15 cellular contexts compared by ENCODE assay signal in the genomic region with DNA sequence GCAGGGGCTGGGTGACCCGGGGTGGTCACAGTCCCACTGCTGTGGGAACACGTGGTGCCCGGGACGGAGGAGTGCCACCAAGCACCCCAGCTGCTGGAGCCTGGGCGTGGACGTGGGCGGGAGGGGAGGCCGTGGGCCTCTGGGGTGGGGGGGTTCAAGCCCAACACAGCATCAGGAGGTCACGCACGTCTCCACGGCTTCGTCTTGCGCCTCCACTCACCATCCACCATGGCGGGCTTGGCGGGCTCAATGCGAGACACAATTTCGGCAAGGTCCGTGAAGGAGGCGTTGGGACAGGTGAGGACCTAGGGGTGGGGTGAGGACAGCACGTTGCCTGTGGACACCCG. TPM values are rescaled to one million over a fixed set of nuclear protein-coding genes. Genes with fewer than 3 reads are reported as not detected.
DNase-seq lines count a peak whose midpoint lies in the region; ATAC-seq, FAIRE-seq and TF ChIP-seq lines count a peak whose summit lies in the region.
"Had no signal": no experiment of that assay in that cellular context is flagged by ENCODE, and none has a peak within 500 bp of the region (broad histone marks: within the 10 kb centered on the region; RNA-seq: fewer than 3 reads in every experiment).

No MANE protein-coding gene starts in this region.

- peaks cover 28% of the 10 kb centered on the region for H3K4me1 Mint-ChIP-seq in activated CD4-positive, alpha-beta T cell treated with anti-CD3 and anti-CD28 coated beads, Interleukin-2, amount 10 ng/mL, durations not matched to agents 7 days and 5 days

- no peak overlapping the region for H2BK120ac ChIP-seq in IMR-90 (ENCODE audit: low read depth, low read length)

- POLR2A ChIA-PET in activated CD4-positive, alpha-beta T cell treated with anti-CD3 and anti-CD28 coated beads, Interleukin-2, amount 10 ng/mL, durations not matched to agents 7 days and 5 days (lab: Charles Lee): interaction anchor here (1.0 kb wide), 1 partner anchor 220 kb away, joined by 3 read pairs; a partner anchor contains a TSS
- POLR2A ChIA-PET in IMR-90 (lab: Charles Lee; ENCODE audit: unreplicated experiment): no interaction called here
- POLR2A ChIA-PET in K562 (lab: Yijun Ruan, JAX): no interaction called here

- H3K36me3 ChIP-seq in IMR-90 (ENCODE audit: control insufficient read depth, insufficient read depth, low read length): peaks cover 5% of the 10 kb centered on the region; the same call in 1 of the 2 replicates
- peaks cover 18% of the 10 kb centered on the region; the same call in 1 of the 3 replicates for H3K36me3 ChIP-seq in K562 (ENCODE audit: control insufficient read depth, insufficient read depth, low read length)
- no peaks in the 10 kb centered on the region for H3K36me3 ChIP-seq in pancreas
- H3K36me3 ChIP-seq in transverse colon: no peaks in the 10 kb centered on the region
- peaks cover 16% of the 10 kb centered on the region for H3K36me3 ChIP-seq in HAP-1 (replicated peaks)

- peaks cover 12% of the 10 kb centered on the region for H3K79me2 ChIP-seq in K562 (ENCODE audit: control insufficient read depth, insufficient read depth, low read length)

- no peak overlapping the region for H4K8ac ChIP-seq in IMR-90 (ENCODE audit: low read depth in 2 of 2, low read length in 2 of 2)

- H3K9ac ChIP-seq in IMR-90 (ENCODE audit: low read depth, low read length) (no peak overlapping the region), K562 (ENCODE audit: insufficient read depth in 1 of 2, low read depth in 2 of 2, low read length in 2 of 2) (peak overlapping the region; percentile 1 to 97; a peak in 2 of 4 replicates)

- H3K27ac Mint-ChIP-seq in activated CD4-positive, alpha-beta T cell treated with anti-CD3 and anti-CD28 coated beads, Interleukin-2, amount 10 ng/mL, durations not matched to agents 7 days and 5 days: peak overlapping the region; percentile 78
- H3K27ac Mint-ChIP-seq: nephron had no signal

- no peak overlapping the region for H2AK5ac ChIP-seq in IMR-90 (ENCODE audit: low read depth, low read length)

- H2BK20ac ChIP-seq in IMR-90 (ENCODE audit: low read depth, low read length): no peak overlapping the region

- no peak overlapping the region for H2BK5ac ChIP-seq in IMR-90 (ENCODE audit: low read depth, low read length, poor library complexity, severe bottlenecking)

- no peak overlapping the region for H3K14ac ChIP-seq in IMR-90 (replicated peaks; ENCODE audit: low read depth, low read length)

- H3K79me1 ChIP-seq in IMR-90 (ENCODE audit: low read depth in 1 of 2, low read length in 2 of 2): peaks cover 3 to 22% of the 10 kb centered on the region in 2 experiments; a peak in 3 of 4 replicates

- H2AK9ac ChIP-seq in IMR-90 (replicated peaks; ENCODE audit: low read depth, low read length, poor library complexity): no peak overlapping the region

- dilution Hi-C loops in IMR-90 (cut with HindIII; ENCODE audit: low sequenced_read_pairs, unreplicated experiment): no loop called here

- H2AFZ ChIP-seq in IMR-90 (replicated peaks; ENCODE audit: low read length, poor library complexity) (peak overlapping the region; percentile 49), K562 (ENCODE audit: low read depth, low read length) (peak overlapping the region; percentile 86; the same call in 1 of the 2 replicates)

- H3K27ac ChIP-seq in IMR-90 (ENCODE audit: insufficient read depth, low read length) (no peak overlapping the region), K562 (ENCODE audit: extremely low read depth, low read depth, low read length) (no peak overlapping the region), pancreas (no peak overlapping the region), transverse colon (no peak overlapping the region)
- H3K27ac ChIP-seq: gastroesophageal sphincter, tibial artery had no signal

- no peaks in the 10 kb centered on the region for H3K9me3 Mint-ChIP-seq in activated CD4-positive, alpha-beta T cell treated with anti-CD3 and anti-CD28 coated beads, Interleukin-2, amount 10 ng/mL, durations not matched to agents 7 days and 5 days
- H3K9me3 Mint-ChIP-seq: nephron had no signal

- no peak for TF ChIP-seq RAD21 in IMR-90 (IDR thresholded peaks at IDR 0.05; ENCODE audit: low read length)
- no peak for TF ChIP-seq RAD21 in K562 (CRISPR knock-in tag; conservative IDR thresholded peaks at IDR 0.05 in 1 of 2, IDR thresholded peaks at IDR 0.05 in 1 of 2)

- TF ChIP-seq CTCF in IMR-90 (conservative IDR thresholded peaks at IDR 0.05; ENCODE audit: low read depth, low read length) (no peak), K562 (IDR thresholded peaks at IDR 0.05 in 2 of 3, conservative IDR thresholded peaks at IDR 0.05 in 1 of 3; ENCODE audit: insufficient read depth in 2 of 3, low read depth in 1 of 3, low read length in 3 of 3) (no peak), pancreas (IDR thresholded peaks at IDR 0.05) (no peak), transverse colon (IDR thresholded peaks at IDR 0.05) (no peak)

- H3K4me2 ChIP-seq in IMR-90 (ENCODE audit: low read depth, low read length) (no peak overlapping the region), K562 (ENCODE audit: insufficient read depth, low read length) (peak overlapping the region; percentile 75)

- no peaks in the 10 kb centered on the region for H3K36me3 Mint-ChIP-seq in activated CD4-positive, alpha-beta T cell treated with anti-CD3 and anti-CD28 coated beads, Interleukin-2, amount 10 ng/mL, durations not matched to agents 7 days and 5 days (ENCODE audit: low read depth)

- CTCF ChIA-PET in activated CD4-positive, alpha-beta T cell treated with anti-CD3 and anti-CD28 coated beads, Interleukin-2, amount 10 ng/mL, durations not matched to agents 7 days and 5 days (lab: Charles Lee): interaction anchor here (1.0 to 1.1 kb wide), 2 partner anchors 9 to 11 kb away, joined by 3 to 5 read pairs; no protein-coding TSS in a partner anchor
- CTCF ChIA-PET in IMR-90 (lab: Yijun Ruan, JAX) (no interaction called here), K562 (lab: Yijun Ruan, JAX; ENCODE audit: low intra/inter-chr PET ratio) (no interaction called here)

- no peak overlapping the region for H4K5ac ChIP-seq in IMR-90 (ENCODE audit: low read depth, low read length)

- no peak overlapping the region for H3K4me3 ChIP-seq in IMR-90 (ENCODE audit: insufficient read depth, low read depth, low read length)
- H3K4me3 ChIP-seq in K562: no peak overlapping the region
- H3K4me3 ChIP-seq in pancreas: no peak overlapping the region
- no peak overlapping the region for H3K4me3 ChIP-seq in transverse colon
- H3K4me3 ChIP-seq in HAP-1: no peak overlapping the region
- H3K4me3 ChIP-seq: gastroesophageal sphincter, tibial artery had no signal

- H3K18ac ChIP-seq in IMR-90 (ENCODE audit: low read depth, low read length): no peak overlapping the region

- H3K9me1 ChIP-seq in IMR-90 (ENCODE audit: insufficient read depth, low read length) (no peaks in the 10 kb centered on the region), K562 (ENCODE audit: control insufficient read depth, insufficient read depth, low read length) (no peaks in the 10 kb centered on the region)

- no peaks in the 10 kb centered on the region for H3K27me3 Mint-ChIP-seq in activated CD4-positive, alpha-beta T cell treated with anti-CD3 and anti-CD28 coated beads, Interleukin-2, amount 10 ng/mL, durations not matched to agents 7 days and 5 days

- H4K20me1 ChIP-seq in IMR-90 (ENCODE audit: insufficient read depth, low read length): peaks cover 21% of the 10 kb centered on the region
- H4K20me1 ChIP-seq in K562 (replicated peaks; ENCODE audit: control insufficient read depth, insufficient read depth, low read length): no peaks in the 10 kb centered on the region

- H3K23ac ChIP-seq in IMR-90 (ENCODE audit: low read depth, low read length): no peak overlapping the region

- intact Hi-C loops in IMR-90 (cut with micrococcal nuclease): no loop called here
- intact Hi-C loops in K562 (cut with micrococcal nuclease): loop anchor here (2.0 kb wide), 1 partner anchor 32 kb away; no protein-coding TSS in a partner anchor
- intact Hi-C loops in pancreas (cut with DNase I): no loop called here
- intact Hi-C loops in transverse colon (cut with DNase I; ENCODE audit: low total_unique reads): no loop called here

- H3K4me1 ChIP-seq in IMR-90 (ENCODE audit: control insufficient read depth, insufficient read depth, low read length): peaks cover 16% of the 10 kb centered on the region
- H3K4me1 ChIP-seq in K562 (replicated peaks in 1 of 2; ENCODE audit: control insufficient read depth in 2 of 2, insufficient read depth in 2 of 2, low read length in 2 of 2): peaks cover 17 to 97% of the 10 kb centered on the region in 2 experiments
- H3K4me1 ChIP-seq in pancreas: peaks cover 0 to 19% (median 3%) of the 10 kb centered on the region in 3 donors
- H3K4me1 ChIP-seq in transverse colon: peaks cover 12 to 22% (median 19%) of the 10 kb centered on the region in 4 donors
- H3K4me1 ChIP-seq in HAP-1: peaks cover 5% of the 10 kb centered on the region

- FAIRE-seq in K562 (lab: Jason Lieb, UNC): no peak
- no peak for FAIRE-seq in pancreas (lab: Jason Lieb, UNC)

- DNase-seq in activated CD4-positive, alpha-beta T cell treated with anti-CD3 and anti-CD28 coated beads, Interleukin-2, amount 10 ng/mL, durations not matched to agents 7 days and 5 days: no peak
- DNase-seq in activated CD4-positive, alpha-beta T cell treated with anti-CD3 and anti-CD28 coated beads for 48 hours: no peak
- DNase-seq in IMR-90 (no peak), K562 (ENCODE audit: extremely low read depth in 1 of 4, low spot score in 3 of 4) (no peak), pancreas (peak in 4 of 6 donors; percentile 17 to 75 (median 40)), transverse colon (no peak), HAP-1 (ENCODE audit: low spot score in 2 of 2) (no peak)
- DNase-seq: EL, NCI-H748 treated with DMSO at 0.1 percent for 48 hours, SW 1271 had no signal

- H4K91ac ChIP-seq in IMR-90 (ENCODE audit: insufficient read depth, low read depth, low read length): no peak overlapping the region

- no peak for TF ChIP-seq EP300 in K562 (IDR thresholded peaks at IDR 0.05; ENCODE audit: low read length)
- no peak for TF ChIP-seq EP300 in transverse colon (IDR thresholded peaks at IDR 0.05; ENCODE audit: low read depth)

- no peak overlapping the region for H3K56ac ChIP-seq in IMR-90 (ENCODE audit: extremely low read depth, insufficient read depth, low read length)

- H3K27me3 ChIP-seq in IMR-90 (ENCODE audit: control insufficient read depth, insufficient read depth, low read length): peaks cover 2% of the 10 kb centered on the region; the same call in 1 of the 2 replicates
- no peaks in the 10 kb centered on the region for H3K27me3 ChIP-seq in K562 (ENCODE audit: control insufficient read depth in 2 of 2, insufficient read depth in 2 of 2, low read length in 2 of 2)
- no peaks in the 10 kb centered on the region for H3K27me3 ChIP-seq in pancreas
- H3K27me3 ChIP-seq in transverse colon: no peaks in the 10 kb centered on the region
- H3K27me3 ChIP-seq in HAP-1 (ENCODE audit: low read depth): no peaks in the 10 kb centered on the region
- H3K27me3 ChIP-seq: gastroesophageal sphincter, tibial artery had no signal

- H2BK15ac ChIP-seq in IMR-90 (ENCODE audit: low read depth, low read length): no peak overlapping the region

- TF ChIP-seq POLR2A in IMR-90 (IDR thresholded peaks at IDR 0.05; ENCODE audit: low read depth, low read length) (no peak), K562 (conservative IDR thresholded peaks at IDR 0.05) (no peak), transverse colon (IDR thresholded peaks at IDR 0.05) (no peak)

- H3K4me3 Mint-ChIP-seq in activated CD4-positive, alpha-beta T cell treated with anti-CD3 and anti-CD28 coated beads, Interleukin-2, amount 10 ng/mL, durations not matched to agents 7 days and 5 days: peak overlapping the region; percentile 40

- in situ Hi-C loops in IMR-90 (cut with MboI; ENCODE audit: low sequenced_read_pairs): no loop called here
- in situ Hi-C loops in K562 (cut with MboI): no loop called here
- in situ Hi-C loops in transverse colon (cut with MboI; ENCODE audit: low pct_ligation_motif_present in 1 of 4, low pct_unique_long_range_greater_than_20kb in 1 of 4, low sequenced_read_pairs in 3 of 4): no loop called here
- in situ Hi-C loops in HAP-1 (cut with MboI; ENCODE audit: low sequenced_read_pairs): no loop called here

- no peak overlapping the region for H3K4ac ChIP-seq in IMR-90 (ENCODE audit: low read depth, low read length)

- WGBS in IMR-90 (ENCODE audit: extremely low coverage in 2 of 2, insufficient read length in 1 of 2), 2 experiments: no CpG with 5 or more reads among the region's 21 CpGs
- 53% methylated on average over 5 of the region's 21 CpGs for WGBS in K562 (ENCODE audit: insufficient coverage, low coverage, missing lambda C conversion rate)
- 96% methylated on average over 21 of the region's 21 CpGs for WGBS in pancreas, 2 donors
- whole genome bisulfite sequencing in transverse colon (ENCODE audit: low coverage in 1 of 2), 2 donors: 83% methylated on average over 20 of the region's 21 CpGs; no CpG with 5 or more reads in 1 of the 2 donors

- BruUV-seq in IMR-90 (replicated peaks; lab: Mats Ljungman, UMichigan) (no TSS peak), K562 (replicated peaks; lab: Mats Ljungman, UMichigan) (no TSS peak)

- no peaks in the 10 kb centered on the region for H3K9me3 ChIP-seq in IMR-90 (ENCODE audit: control insufficient read depth, insufficient read depth, low read length)
- no peaks in the 10 kb centered on the region for H3K9me3 ChIP-seq in K562 (replicated peaks; ENCODE audit: control insufficient read depth, insufficient read depth, low read depth, low read length)
- no peaks in the 10 kb centered on the region for H3K9me3 ChIP-seq in pancreas
- no peaks in the 10 kb centered on the region for H3K9me3 ChIP-seq in transverse colon
- H3K9me3 ChIP-seq in HAP-1: peaks cover 2% of the 10 kb centered on the region; the same call in 1 of the 2 replicates
- H3K9me3 ChIP-seq: gastroesophageal sphincter, tibial artery had no signal

- ATAC-seq in IMR-90 (ENCODE audit: low read depth) (no peak), K562 (no peak), pancreas (no peak), GM18870 (IDR thresholded peaks at IDR 0.05; ENCODE audit: unreplicated experiment) (no peak)

RNA-seq across cellular contexts. Expression of a gene that starts 2.2 kb away (rescaled TPM):
- 10 to 100 TPM; 57.6 to 60.3 TPM for total RNA-seq in activated CD4-positive, alpha-beta T cell treated with anti-CD3 and anti-CD28 coated beads, Interleukin-2, amount 10 ng/mL, durations not matched to agents 7 days and 5 days
- 7.7 and 10.0 TPM in 2 replicates for total RNA-seq in IMR-90 (2012; rRNA removed)
- polyA plus RNA-seq in IMR-90 (2012; rRNA removed): 40.9 and 45.9 TPM in 2 replicates
- 26.6 and 33.5 TPM in 2 replicates for polyA plus RNA-seq in IMR-90 (2012; cell fraction: cytosol; rRNA removed)
- 116 and 241 TPM in 2 replicates for polyA plus RNA-seq in IMR-90 (2012; cell fraction: nucleus; rRNA removed; ENCODE audit: low replicate concordance)
- total RNA-seq in K562 (2011; cell fraction: chromatin; rRNA removed; ENCODE audit: low replicate concordance): 47.6 and 128 TPM in 2 replicates
- total RNA-seq in K562 (2011; cell fraction: nucleolus; rRNA removed): 87.2 and 93.1 TPM in 2 replicates
- total RNA-seq in K562 (2011; cell fraction: nucleoplasm; rRNA removed): 47.3 and 58.7 TPM in 2 replicates
- total RNA-seq in K562 (2014; rRNA removed): 49.2 and 60.0 TPM in 2 replicates
- 24.4 and 29.3 TPM in 2 replicates for total RNA-seq in K562 (2014; rRNA removed; fragmentation: Illumina TruSeq; extraction: Trizol)
- 28.2 and 29.1 TPM in 2 replicates for total RNA-seq in K562 (2015; rRNA removed; fragmentation: Illumina TruSeq; extraction: Trizol)
- total RNA-seq in K562 (2021): 72.0 and 74.5 TPM in 2 replicates
- polyA plus RNA-seq in K562 (2011; rRNA removed): 44.9 and 71.8 TPM in 2 replicates
- polyA plus RNA-seq in K562 (2011; cell fraction: cytosol; rRNA removed): 59.2 and 114 TPM in 2 replicates
- 244 and 400 TPM in 2 replicates for polyA plus RNA-seq in K562 (2011; cell fraction: nucleus; rRNA removed)
- polyA plus RNA-seq in K562 (2012): 38.5 and 48.2 TPM in 2 replicates
- polyA plus RNA-seq in K562 (2014; fragmentation: Illumina TruSeq; extraction: Trizol): 26.4 and 44.1 TPM in 2 replicates
- under 1 TPM; 0.20 to 0.42 TPM for polyA plus RNA-seq in K562 (2014; fragmentation: Nextera tagmentation; extraction: Ambion mirVana)
- 76.3 and 82.7 TPM in 2 replicates for polyA plus RNA-seq in K562 (2014; rRNA removed)
- 25.2 and 31.9 TPM in 2 replicates for polyA minus RNA-seq in K562 (2011; rRNA and poly(A)+ RNA removed)
- 37.7 and 44.3 TPM in 2 replicates for polyA minus RNA-seq in K562 (2011; cell fraction: cytosol; rRNA and poly(A)+ RNA removed)
- 47.9 and 59.5 TPM in 2 replicates for polyA minus RNA-seq in K562 (2011; cell fraction: nucleus; rRNA and poly(A)+ RNA removed)
- 10 to 100 TPM; 22.0 to 34.4 (median 26.3) TPM for total RNA-seq in pancreas
- polyA plus RNA-seq in pancreas: 10 to 100 TPM; 68.6 to 81.0 TPM
- total RNA-seq in transverse colon: 100 to 1,000 TPM in 1 of 4 donors, 10 to 100 TPM in 3; 44.6 to 130 (median 55.2) TPM

RNA-seq across cellular contexts. Expression of a gene that starts 20.1 kb away (rescaled TPM):
- not detected for total RNA-seq in activated CD4-positive, alpha-beta T cell treated with anti-CD3 and anti-CD28 coated beads, Interleukin-2, amount 10 ng/mL, durations not matched to agents 7 days and 5 days
- total RNA-seq in IMR-90 (2012; rRNA removed): not detected in 2 replicates
- 0.07 TPM in 2 replicates for polyA plus RNA-seq in IMR-90 (2012; rRNA removed)
- polyA plus RNA-seq in IMR-90 (2012; cell fraction: cytosol; rRNA removed): 0.06 and 0.11 TPM in 2 replicates
- 0.37 and 0.78 TPM in 2 replicates for polyA plus RNA-seq in IMR-90 (2012; cell fraction: nucleus; rRNA removed; ENCODE audit: low replicate concordance)
- 0.23 and 0.67 TPM in 2 replicates for total RNA-seq in K562 (2011; cell fraction: chromatin; rRNA removed; ENCODE audit: low replicate concordance)
- 0.50 and 0.53 TPM in 2 replicates for total RNA-seq in K562 (2011; cell fraction: nucleolus; rRNA removed)
- total RNA-seq in K562 (2011; cell fraction: nucleoplasm; rRNA removed): 0.22 TPM in 1 of 2 replicates, not detected in the other
- total RNA-seq in K562 (2014; rRNA removed): 0.16 and 0.27 TPM in 2 replicates
- total RNA-seq in K562 (2014; rRNA removed; fragmentation: Illumina TruSeq; extraction: Trizol): not detected in 2 replicates
- 0.08 TPM in 1 of 2 replicates, not detected in the other for total RNA-seq in K562 (2015; rRNA removed; fragmentation: Illumina TruSeq; extraction: Trizol)
- total RNA-seq in K562 (2021): 0.13 and 0.18 TPM in 2 replicates
- polyA plus RNA-seq in K562 (2011; rRNA removed): 0.06 and 0.11 TPM in 2 replicates
- polyA plus RNA-seq in K562 (2011; cell fraction: cytosol; rRNA removed): 0.04 and 0.27 TPM in 2 replicates
- polyA plus RNA-seq in K562 (2011; cell fraction: nucleus; rRNA removed): 0.63 and 1.0 TPM in 2 replicates
- 0.12 and 0.16 TPM in 2 replicates for polyA plus RNA-seq in K562 (2012)
- polyA plus RNA-seq in K562 (2014; fragmentation: Illumina TruSeq; extraction: Trizol): 0.07 TPM in 1 of 2 replicates, not detected in the other
- polyA plus RNA-seq in K562 (2014; fragmentation: Nextera tagmentation; extraction: Ambion mirVana): not detected
- 0.20 TPM in 1 of 2 replicates, not detected in the other for polyA plus RNA-seq in K562 (2014; rRNA removed)
- not detected in 2 replicates for polyA minus RNA-seq in K562 (2011; rRNA and poly(A)+ RNA removed)
- not detected in 2 replicates for polyA minus RNA-seq in K562 (2011; cell fraction: cytosol; rRNA and poly(A)+ RNA removed)
- polyA minus RNA-seq in K562 (2011; cell fraction: nucleus; rRNA and poly(A)+ RNA removed): 0.13 and 0.22 TPM in 2 replicates
- total RNA-seq in pancreas: 1 to 10 TPM in 5 of 6 donors, under 1 TPM in 1; 0.98 to 3.8 (median 1.3) TPM
- 1 to 10 TPM; 3.9 to 4.7 TPM for polyA plus RNA-seq in pancreas
- total RNA-seq in transverse colon: 100 to 1,000 TPM in 1 of 4 donors, 10 to 100 TPM in 3; 20.7 to 109 (median 63.8) TPM
- total RNA-seq: lower leg skin had no signal

RNA-seq across cellular contexts. Expression of a gene that starts 38.1 kb away (rescaled TPM):
- 1 to 10 TPM in 1 of 2 experiments, under 1 TPM in 1; 0.46 to 1.1 TPM for total RNA-seq in activated CD4-positive, alpha-beta T cell treated with anti-CD3 and anti-CD28 coated beads, Interleukin-2, amount 10 ng/mL, durations not matched to agents 7 days and 5 days
- not detected in 2 replicates for total RNA-seq in IMR-90 (2012; rRNA removed)
- polyA plus RNA-seq in IMR-90 (2012; rRNA removed): 0.16 and 0.17 TPM in 2 replicates
- 0.08 and 0.25 TPM in 2 replicates for polyA plus RNA-seq in IMR-90 (2012; cell fraction: cytosol; rRNA removed)
- polyA plus RNA-seq in IMR-90 (2012; cell fraction: nucleus; rRNA removed; ENCODE audit: low replicate concordance): 1.3 and 3.4 TPM in 2 replicates
- 0.25 and 0.97 TPM in 2 replicates for total RNA-seq in K562 (2011; cell fraction: chromatin; rRNA removed; ENCODE audit: low replicate concordance)
- total RNA-seq in K562 (2011; cell fraction: nucleolus; rRNA removed): 1.6 and 1.8 TPM in 2 replicates
- total RNA-seq in K562 (2011; cell fraction: nucleoplasm; rRNA removed): 0.69 and 0.88 TPM in 2 replicates
- total RNA-seq in K562 (2014; rRNA removed): 0.33 and 0.50 TPM in 2 replicates
- total RNA-seq in K562 (2014; rRNA removed; fragmentation: Illumina TruSeq; extraction: Trizol): not detected in 2 replicates
- total RNA-seq in K562 (2015; rRNA removed; fragmentation: Illumina TruSeq; extraction: Trizol): 0.07 TPM in 1 of 2 replicates, not detected in the other
- 0.63 and 1.2 TPM in 2 replicates for total RNA-seq in K562 (2021)
- 0.11 and 0.22 TPM in 2 replicates for polyA plus RNA-seq in K562 (2011; rRNA removed)
- 0.13 and 0.36 TPM in 2 replicates for polyA plus RNA-seq in K562 (2011; cell fraction: cytosol; rRNA removed)
- polyA plus RNA-seq in K562 (2011; cell fraction: nucleus; rRNA removed): 2.8 and 4.7 TPM in 2 replicates
- 0.34 and 2.4 TPM in 2 replicates for polyA plus RNA-seq in K562 (2012)
- not detected in 2 replicates for polyA plus RNA-seq in K562 (2014; fragmentation: Illumina TruSeq; extraction: Trizol)
- polyA plus RNA-seq in K562 (2014; fragmentation: Nextera tagmentation; extraction: Ambion mirVana): not detected
- 0.20 and 0.50 TPM in 2 replicates for polyA plus RNA-seq in K562 (2014; rRNA removed)
- polyA minus RNA-seq in K562 (2011; rRNA and poly(A)+ RNA removed): not detected in 2 replicates
- polyA minus RNA-seq in K562 (2011; cell fraction: cytosol; rRNA and poly(A)+ RNA removed): not detected in 2 replicates
- polyA minus RNA-seq in K562 (2011; cell fraction: nucleus; rRNA and poly(A)+ RNA removed): 0.81 and 1.00 TPM in 2 replicates
- 10 to 100 TPM in 3 of 6 donors, 1 to 10 TPM in 3; 6.6 to 15.0 (median 10.0) TPM for total RNA-seq in pancreas
- polyA plus RNA-seq in pancreas: 10 to 100 TPM; 40.0 to 45.5 TPM
- total RNA-seq in transverse colon: 10 to 100 TPM; 19.7 to 53.9 (median 40.8) TPM

RNA-seq across cellular contexts. Expression of a gene that starts 38.3 kb away (rescaled TPM):
- total RNA-seq in activated CD4-positive, alpha-beta T cell treated with anti-CD3 and anti-CD28 coated beads, Interleukin-2, amount 10 ng/mL, durations not matched to agents 7 days and 5 days: 10 to 100 TPM; 10.3 to 13.2 TPM
- total RNA-seq in IMR-90 (2012; rRNA removed): 1.1 and 1.7 TPM in 2 replicates
- 7.4 and 10.2 TPM in 2 replicates for polyA plus RNA-seq in IMR-90 (2012; rRNA removed)
- 5.4 and 9.9 TPM in 2 replicates for polyA plus RNA-seq in IMR-90 (2012; cell fraction: cytosol; rRNA removed)
- polyA plus RNA-seq in IMR-90 (2012; cell fraction: nucleus; rRNA removed; ENCODE audit: low replicate concordance): 24.4 and 50.7 TPM in 2 replicates
- total RNA-seq in K562 (2011; cell fraction: chromatin; rRNA removed; ENCODE audit: low replicate concordance): 17.3 and 38.8 TPM in 2 replicates
- 26.5 and 29.7 TPM in 2 replicates for total RNA-seq in K562 (2011; cell fraction: nucleolus; rRNA removed)
- total RNA-seq in K562 (2011; cell fraction: nucleoplasm; rRNA removed): 17.2 and 17.5 TPM in 2 replicates
- 6.5 and 6.7 TPM in 2 replicates for total RNA-seq in K562 (2014; rRNA removed)
- 1.3 and 1.5 TPM in 2 replicates for total RNA-seq in K562 (2014; rRNA removed; fragmentation: Illumina TruSeq; extraction: Trizol)
- 3.3 and 3.4 TPM in 2 replicates for total RNA-seq in K562 (2015; rRNA removed; fragmentation: Illumina TruSeq; extraction: Trizol)
- total RNA-seq in K562 (2021): 11.7 and 12.5 TPM in 2 replicates
- 3.9 and 8.0 TPM in 2 replicates for polyA plus RNA-seq in K562 (2011; rRNA removed)
- 5.1 and 8.7 TPM in 2 replicates for polyA plus RNA-seq in K562 (2011; cell fraction: cytosol; rRNA removed)
- polyA plus RNA-seq in K562 (2011; cell fraction: nucleus; rRNA removed): 60.2 and 73.6 TPM in 2 replicates
- polyA plus RNA-seq in K562 (2012): 7.9 and 18.3 TPM in 2 replicates
- polyA plus RNA-seq in K562 (2014; fragmentation: Illumina TruSeq; extraction: Trizol): 5.6 and 8.5 TPM in 2 replicates
- under 1 TPM; 0.29 to 0.35 TPM for polyA plus RNA-seq in K562 (2014; fragmentation: Nextera tagmentation; extraction: Ambion mirVana)
- 8.6 and 10.2 TPM in 2 replicates for polyA plus RNA-seq in K562 (2014; rRNA removed)
- polyA minus RNA-seq in K562 (2011; rRNA and poly(A)+ RNA removed): 2.0 and 3.0 TPM in 2 replicates
- polyA minus RNA-seq in K562 (2011; cell fraction: cytosol; rRNA and poly(A)+ RNA removed): 2.3 and 5.6 TPM in 2 replicates
- 6.2 and 8.9 TPM in 2 replicates for polyA minus RNA-seq in K562 (2011; cell fraction: nucleus; rRNA and poly(A)+ RNA removed)
- 10 to 100 TPM in 3 of 6 donors, 1 to 10 TPM in 3; 8.1 to 16.5 (median 10.4) TPM for total RNA-seq in pancreas
- polyA plus RNA-seq in pancreas: 10 to 100 TPM; 43.1 to 57.3 TPM
- total RNA-seq in transverse colon: 100 to 1,000 TPM in 1 of 4 donors, 10 to 100 TPM in 3; 47.6 to 228 (median 74.2) TPM

Comparison
In these comparisons a context has a peak if more than half of its experiments do, and no peak if none do; other contexts are left out.
1. DNase-seq: peak in pancreas (4 of 6); none in activated CD4-positive, alpha-beta T cell treated with anti-CD3 and anti-CD28 coated beads, Interleukin-2, amount 10 ng/mL, durations not matched to agents 7 days and 5 days (single experiment), activated CD4-positive, alpha-beta T cell treated with anti-CD3 and anti-CD28 coated beads for 48 hours (single experiment), IMR-90 (single experiment), K562 (0 of 4), transverse colon (single experiment) and HAP-1 (0 of 2).
2. RNA of a gene that starts 20.1 kb away (total RNA-seq): 20.7 to 109 TPM in transverse colon; 0.98 to 3.8 TPM in pancreas, 0.08 to 0.67 TPM in K562, not detected in activated CD4-positive, alpha-beta T cell treated with anti-CD3 and anti-CD28 coated beads, Interleukin-2, amount 10 ng/mL, durations not matched to agents 7 days and 5 days and not detected in IMR-90; every median in the first group is over 4 times any median in the second.